In genomic region chrX:103254921-103255455, GRCh38 we compare ENCODE assay signal across 8 cellular contexts.
DNase-seq lines count a peak whose midpoint lies in the region; ATAC-seq lines count a peak whose summit lies in the region.

TCEAL8 (minus strand) TSS chrX:103255155; CDS start chrX:103253979, 1,176 bp downstream.

- peak; percentile 46 for DNase-seq in activated gamma-delta T cell treated with Interleukin-2 at 50 U/mL for 16 hours
- no peak for DNase-seq in activated gamma-delta T cell (lab: John Stamatoyannopoulos, UW)
- DNase-seq in NCI-H2171 treated with DMSO at 0.1 percent for 48 hours (lab: John Stamatoyannopoulos, UW): peak; percentile 83
- DNase-seq in activated CD4-positive, CD25-positive, alpha-beta regulatory T cell (lab: John Stamatoyannopoulos, UW): peak; percentile 5 to 24 (median 14)
- DNase-seq in cerebellar cortex (ENCODE audit: low spot score): peak; percentile 94
- peak; percentile 88 for DNase-seq in islet precursor cell
- DNase-seq in stimulated activated CD4-positive, alpha-beta T cell treated with anti-CD3 and anti-CD28 coated beads, Interleukin-12 subunit alpha, Interleukin-12 subunit beta, amount 100 ng/mL, for 4 hours: peak; percentile 54

- peak; percentile 97 for ATAC-seq in HG03095 (IDR thresholded peaks at IDR 0.05; ENCODE audit: unreplicated experiment)
